2 cellular contexts compared by ENCODE assay signal in genomic region chr1:147500309-147500839, GRCh38.
TF ChIP-seq lines count a peak whose summit lies in the region.

No MANE protein-coding gene starts in this region.

TF ChIP-seq in A549, 52 proteins besides CTCF, POLR2A, EP300 and RAD21 (continued from another document):
- TF ChIP-seq BCL3 (IDR thresholded peaks at IDR 0.05) = no peak
- TF ChIP-seq FOSB (CRISPR knock-in tag; IDR thresholded peaks at IDR 0.05) = no peak
- TF ChIP-seq RNF2 (IDR thresholded peaks at IDR 0.05; ENCODE audit: borderline replicate concordance, low read depth) = no peak
- TF ChIP-seq JUNB (IDR thresholded peaks at IDR 0.05) = no peak
- no peak for TF ChIP-seq CEBPB (IDR thresholded peaks at IDR 0.05)
- peak; percentile 67 for TF ChIP-seq MAFK (IDR thresholded peaks at IDR 0.05; ENCODE audit: partially characterized antibody)
- no peak for TF ChIP-seq NFE2L2 (conservative IDR thresholded peaks at IDR 0.05; ENCODE audit: low read length)

TF ChIP-seq in K562, 482 proteins besides CTCF, POLR2A, EP300 and RAD21 (continued from another document):
- peak; percentile 47; the same call in 1 of the 2 replicates for TF ChIP-seq MAFK (IDR thresholded peaks at IDR 0.05; ENCODE audit: low read length)
- peak; percentile 83 for TF ChIP-seq MAFG (tag; conservative IDR thresholded peaks at IDR 0.05)
- TF ChIP-seq ZNF316 (IDR thresholded peaks at IDR 0.05) = peak; percentile 86
- TF ChIP-seq NFE2 (IDR thresholded peaks at IDR 0.05; ENCODE audit: low read depth) = 0 out of 2 replicates have a peak, but pooled peaks have one; percentile 41
- TF ChIP-seq ZNF561 (CRISPR knock-in tag; conservative IDR thresholded peaks at IDR 0.05) = no peak
- TF ChIP-seq SMARCA4 (IDR thresholded peaks at IDR 0.05) = no peak
